ENCODE assay signal across 1 cellular context in genomic region chr19:38505958-38506357, GRCh38.
TF ChIP-seq lines count a peak whose summit lies in the region.

No MANE protein-coding gene starts in this region.

TF ChIP-seq in HCT116, 20 proteins besides CTCF, POLR2A, EP300 and RAD21 (continued from another document):
- no peak for TF ChIP-seq ATF3 (IDR thresholded peaks at IDR 0.05)
